Comparison of ENCODE assay signal across 22 cellular contexts in genomic region chr7:2143450-2143849, GRCh38.
"Had no signal": no experiment of that assay in that cellular context is flagged by ENCODE, and none has a peak within 500 bp of the region (broad histone marks: within the 10 kb centered on the region; RNA-seq: fewer than 3 reads in every experiment).

No MANE protein-coding gene starts in this region.

- H3K4me1 ChIP-seq: adrenal gland, ascending aorta, foreskin keratinocyte, right lobe of liver had no signal

- H3K9me3 Mint-ChIP-seq: activated T-cell treated with anti-CD3 and anti-CD28 coated beads, Interleukin-2, amount 50 U/mL, for 4 hours; activated T-helper 2 cell treated with anti-CD3 and anti-CD28 coated beads, Interferon-gamma antibody, Interleukin-2, Interleukin-4, amounts not matched to agents 10 μg/mL and 5 μg/mL and 100 μg/mL, durations not matched to agents 14 hours and 24 hours and 36 hours; memory B cell; nephron progenitor cell; stimulated activated naive CD8-positive, alpha-beta T cell treated with anti-CD3 and anti-CD28 coated beads, Interleukin-15, amount 100 ng/mL, for 72 hours had no signal

- H3K27ac ChIP-seq: adrenal gland, ascending aorta, foreskin keratinocyte, hepatocyte, right lobe of liver, skin epidermis, tibial nerve had no signal

- H3K27ac Mint-ChIP-seq: activated naive CD8-positive, alpha-beta T cell; activated T-helper 2 cell treated with anti-CD3 and anti-CD28 coated beads, Interferon-gamma antibody, Interleukin-2, Interleukin-4, amounts not matched to agents 10 μg/mL and 5 μg/mL and 100 μg/mL, durations not matched to agents 14 hours and 24 hours and 36 hours; memory B cell had no signal

- DNase-seq: activated CD4-positive, alpha-beta T cell treated with anti-CD3 and anti-CD28 coated beads, Interleukin-2, amount 50 U/mL, for 48 hours; activated CD8-positive, alpha-beta memory T cell treated with anti-CD3 and anti-CD28 coated beads, Interleukin-2, amount 50 U/mL, for 48 hours; activated naive CD4-positive, alpha-beta T cell; activated T-cell treated with anti-CD3 and anti-CD28 coated beads, Interleukin-2, amount 50 U/mL, for 4 hours; adrenal gland; central memory CD4-positive, alpha-beta T cell; dermis blood vessel endothelial cell; effector CD8-positive, alpha-beta T cell; foreskin keratinocyte; nephron progenitor cell; occipital lobe; stimulated activated CD4-positive, alpha-beta T cell treated with anti-CD3 and anti-CD28 coated beads, Interleukin-1b, Interleukin-23, amount 100 ng/mL, for 48 hours; stimulated activated naive CD8-positive, alpha-beta T cell treated with anti-CD3 and anti-CD28 coated beads, Interleukin-15, amount 100 ng/mL, for 72 hours; T-helper 9 cell had no signal

- H3K27me3 Mint-ChIP-seq: activated naive CD8-positive, alpha-beta T cell; memory B cell; stimulated activated naive CD8-positive, alpha-beta T cell treated with anti-CD3 and anti-CD28 coated beads, Interleukin-15, amount 100 ng/mL, for 72 hours had no signal

- H3K4me3 ChIP-seq: adrenal gland, ascending aorta, hepatocyte, right lobe of liver, skin epidermis, tibial nerve had no signal

- H3K9me3 ChIP-seq: adrenal gland, ascending aorta, right lobe of liver, tibial nerve had no signal

- H3K27me3 ChIP-seq: adrenal gland, ascending aorta, foreskin keratinocyte, hepatocyte, right lobe of liver, tibial nerve had no signal

- ATAC-seq: activated T-cell treated with anti-CD3 and anti-CD28 coated beads, Interleukin-2, amount 50 U/mL, for 4 hours; foreskin keratinocyte; right lobe of liver; stimulated activated naive CD8-positive, alpha-beta T cell treated with anti-CD3 and anti-CD28 coated beads, Interleukin-15, amount 100 ng/mL, for 72 hours had no signal

- H3K4me3 Mint-ChIP-seq: activated naive CD8-positive, alpha-beta T cell; activated T-cell treated with anti-CD3 and anti-CD28 coated beads, Interleukin-2, amount 50 U/mL, for 4 hours; memory B cell; nephron progenitor cell; stimulated activated naive CD8-positive, alpha-beta T cell treated with anti-CD3 and anti-CD28 coated beads, Interleukin-15, amount 100 ng/mL, for 72 hours had no signal

- H3K36me3 ChIP-seq: adrenal gland, right lobe of liver had no signal
